ENCODE assay signal across 10 cellular contexts in genomic region chrX:67435536-67435935, GRCh38.
"Had no signal": no experiment of that assay in that cellular context is flagged by ENCODE, and none has a peak within 500 bp of the region (broad histone marks: within the 10 kb centered on the region; RNA-seq: fewer than 3 reads in every experiment).

No MANE protein-coding gene starts in this region.

- H3K4me2 ChIP-seq: KMS-11 had no signal

- H3K4me3 ChIP-seq: GM23248, HAP-1 had no signal

- H3K9me3 ChIP-seq: HAP-1 had no signal

- H3K27ac ChIP-seq: GM23248, KMS-11 had no signal

- ATAC-seq: HCT116 had no signal

- H3K4me3 Mint-ChIP-seq: HFFc6, IgD-negative memory B cell had no signal

- FAIRE-seq: HTR-8/SVneo had no signal

- DNase-seq: GM23248, GOT3, H7, HFFc6, KBM-7 had no signal

- H3K4me1 ChIP-seq: HAP-1 had no signal

- H3K9me3 Mint-ChIP-seq: HFFc6 had no signal

- H3K9ac ChIP-seq: GM23248, KMS-11 had no signal

- H3K27ac Mint-ChIP-seq: HFFc6, IgD-negative memory B cell had no signal

- H3K36me3 ChIP-seq: HAP-1 had no signal

- H3K27me3 Mint-ChIP-seq: IgD-negative memory B cell had no signal

- H2AFZ ChIP-seq: GM23248 had no signal

- H3K4me1 Mint-ChIP-seq: IgD-negative memory B cell had no signal
